ENCODE assay signal across 31 cellular contexts in the genomic region with DNA sequence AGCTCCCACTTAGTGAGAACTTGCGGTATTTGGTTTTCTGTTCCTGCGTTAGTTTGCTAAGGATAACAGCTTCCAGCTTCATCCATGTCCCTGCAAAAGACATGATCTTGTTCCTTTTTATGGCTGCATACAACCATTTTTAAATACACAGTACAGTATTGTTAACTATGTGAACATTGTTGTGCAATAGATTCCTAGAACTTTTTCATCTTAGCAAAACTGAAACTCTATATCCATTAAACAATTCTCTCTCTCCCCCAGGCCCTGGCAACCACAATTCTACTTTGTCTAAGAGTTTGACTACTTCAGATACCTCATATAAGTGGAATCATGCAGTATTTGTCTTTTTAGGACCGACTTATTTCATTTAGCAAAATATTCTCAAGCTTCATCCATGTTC.
"Had no signal": no experiment of that assay in that cellular context is flagged by ENCODE, and none has a peak within 500 bp of the region (broad histone marks: within the 10 kb centered on the region; RNA-seq: fewer than 3 reads in every experiment).

No MANE protein-coding gene starts in this region.

- FAIRE-seq: small intestine had no signal

- DNase-seq: naive thymus-derived CD4-positive, alpha-beta T cell; natural killer cell; nucleus accumbens; ovary; posterior cingulate gyrus; psoas muscle; right cardiac atrium; right lobe of liver; sigmoid colon; small intestine; stimulated activated CD4-positive, alpha-beta T cell treated with anti-CD3 and anti-CD28 coated beads, Interleukin-15, amount 100 ng/mL, for 24 hours; stimulated activated CD4-positive, alpha-beta T cell treated with anti-CD3 and anti-CD28 coated beads, Interleukin-2, amount 100 ng/mL, for 24 hours; stimulated activated CD4-positive, alpha-beta T cell treated with anti-CD3 and anti-CD28 coated beads, Interleukin-2, amount 100 ng/mL, for 48 hours; stimulated activated CD4-positive, alpha-beta T cell treated with anti-CD3 and anti-CD28 coated beads, Interleukin-4, amount 100 ng/mL, for 24 hours; stimulated activated naive B cell treated with anti-CD40 and anti-IgM and Interleukin-4, amounts not matched to agents 10 μg/mL and 1 μg/mL and 100 μg/mL, for 72 hours; stimulated activated naive CD4-positive, alpha-beta T cell treated with Interleukin-2 at 50 U/mL for 16 hours; substantia nigra; testis; tibial artery; transverse colon; upper lobe of right lung had no signal

- H3K27ac ChIP-seq: neural progenitor cell, neutrophil, ovary, parathyroid adenoma, psoas muscle, sigmoid colon, suprapubic skin, testis, tibial artery, transverse colon, upper lobe of right lung, vagina had no signal

- ATAC-seq: naive thymus-derived CD4-positive, alpha-beta T cell; natural killer cell; psoas muscle; right cardiac atrium; right lobe of liver; stimulated activated effector memory CD8-positive, alpha-beta T cell treated with anti-CD3 and anti-CD28 coated beads, Interleukin-12 subunit alpha, Interleukin-12 subunit beta, amount 100 ng/mL, for 72 hours; stimulated activated naive B cell treated with anti-CD40 and anti-IgM and Interleukin-4, amounts not matched to agents 10 μg/mL and 1 μg/mL and 100 μg/mL, for 72 hours; upper lobe of right lung had no signal

- H3K9ac ChIP-seq: neural progenitor cell, parathyroid adenoma had no signal

- H3K27me3 Mint-ChIP-seq: progenitor cell of endocrine pancreas, type B pancreatic cell had no signal

- H3K4me1 ChIP-seq: parathyroid adenoma, sigmoid colon, suprapubic skin, testis, tibial artery, upper lobe of right lung, vagina had no signal

- H3K9me3 Mint-ChIP-seq: natural killer cell; nephron; neural progenitor cell; stimulated activated effector memory CD8-positive, alpha-beta T cell treated with anti-CD3 and anti-CD28 coated beads, Interleukin-12 subunit alpha, Interleukin-12 subunit beta, amount 100 ng/mL, for 72 hours; stimulated activated naive B cell treated with anti-CD40 and anti-IgM and Interleukin-4, amounts not matched to agents 10 μg/mL and 1 μg/mL and 100 μg/mL, for 72 hours; stimulated activated naive CD8-positive, alpha-beta T cell treated with anti-CD3 and anti-CD28 coated beads, Interleukin-15, Interleukin-2, amounts not matched to agents 100 ng/mL and 50 ng/mL, for 24 hours; type B pancreatic cell had no signal

- H3K9me3 ChIP-seq: neutrophil, ovary, psoas muscle, right lobe of liver, sigmoid colon, suprapubic skin, testis, tibial artery, transverse colon, upper lobe of right lung, vagina had no signal

- H2AFZ ChIP-seq: neural progenitor cell, parathyroid adenoma had no signal

- H3K4me3 Mint-ChIP-seq: naive thymus-derived CD4-positive, alpha-beta T cell; natural killer cell; nephron; neural progenitor cell; stimulated activated effector memory CD8-positive, alpha-beta T cell treated with anti-CD3 and anti-CD28 coated beads, Interleukin-12 subunit alpha, Interleukin-12 subunit beta, amount 100 ng/mL, for 72 hours; stimulated activated naive B cell treated with anti-CD40 and anti-IgM and Interleukin-4, amounts not matched to agents 10 μg/mL and 1 μg/mL and 100 μg/mL, for 72 hours; stimulated activated naive CD8-positive, alpha-beta T cell treated with anti-CD3 and anti-CD28 coated beads, Interleukin-15, Interleukin-2, amounts not matched to agents 100 ng/mL and 50 ng/mL, for 24 hours had no signal

- H3K4me1 Mint-ChIP-seq: naive thymus-derived CD4-positive, alpha-beta T cell; natural killer cell; nephron; neural progenitor cell; stimulated activated effector memory CD8-positive, alpha-beta T cell treated with anti-CD3 and anti-CD28 coated beads, Interleukin-12 subunit alpha, Interleukin-12 subunit beta, amount 100 ng/mL, for 72 hours; stimulated activated naive B cell treated with anti-CD40 and anti-IgM and Interleukin-4, amounts not matched to agents 10 μg/mL and 1 μg/mL and 100 μg/mL, for 72 hours had no signal

- H3K4me2 ChIP-seq: neural progenitor cell had no signal

- H3K27me3 ChIP-seq: neural progenitor cell, neutrophil, ovary, right lobe of liver, sigmoid colon, suprapubic skin, testis, tibial artery, transverse colon, upper lobe of right lung, vagina had no signal

- H3K27ac Mint-ChIP-seq: naive thymus-derived CD4-positive, alpha-beta T cell; natural killer cell; nephron; neural progenitor cell; progenitor cell of endocrine pancreas; stimulated activated effector memory CD8-positive, alpha-beta T cell treated with anti-CD3 and anti-CD28 coated beads, Interleukin-12 subunit alpha, Interleukin-12 subunit beta, amount 100 ng/mL, for 72 hours; stimulated activated naive B cell treated with anti-CD40 and anti-IgM and Interleukin-4, amounts not matched to agents 10 μg/mL and 1 μg/mL and 100 μg/mL, for 72 hours; stimulated activated naive CD8-positive, alpha-beta T cell treated with anti-CD3 and anti-CD28 coated beads, Interleukin-15, Interleukin-2, amounts not matched to agents 100 ng/mL and 50 ng/mL, for 24 hours had no signal

- H3K36me3 ChIP-seq: neural progenitor cell, neutrophil, ovary, right lobe of liver, sigmoid colon, tibial artery, transverse colon, upper lobe of right lung, vagina had no signal

- H3K4me3 ChIP-seq: neural progenitor cell, ovary, psoas muscle, right lobe of liver, sigmoid colon, suprapubic skin, testis, tibial artery, transverse colon, upper lobe of right lung, vagina had no signal
